ENCODE assay signal across 32 cellular contexts in genomic region chr5:6606884-6607558, GRCh38. TPM values are rescaled to one million over a fixed set of nuclear protein-coding genes. Genes with fewer than 3 reads are reported as not detected.
DNase-seq lines count a peak whose midpoint lies in the region; ATAC-seq and TF ChIP-seq lines count a peak whose summit lies in the region.
"Had no signal": no experiment of that assay in that cellular context is flagged by ENCODE, and none has a peak within 500 bp of the region (broad histone marks: within the 10 kb centered on the region; RNA-seq: fewer than 3 reads in every experiment).

No MANE protein-coding gene starts in this region.

- H3K27me3 ChIP-seq in WERI-Rb-1 (ENCODE audit: insufficient read depth, low read depth, severe bottlenecking), result no peaks in the 10 kb centered on the region
- H3K27me3 ChIP-seq: gastrocnemius medialis, hepatocyte, neural progenitor cell, uterus had no signal

- no peak for TF ChIP-seq POLR2A in NB4 (IDR thresholded peaks at IDR 0.05; ENCODE audit: extremely low read depth, insufficient read length)

- H3K4me3 Mint-ChIP-seq in activated CD4-positive, alpha-beta memory T cell treated with anti-CD3 and anti-CD28 coated beads, Interleukin-2, amount 10 ng/mL, durations not matched to agents 7 days and 5 days, result no peak overlapping the region
- H3K4me3 Mint-ChIP-seq in activated CD4-positive, alpha-beta memory T cell treated with anti-CD3 and anti-CD28 coated beads for 36 hours, result no peak overlapping the region
- no peak overlapping the region for H3K4me3 Mint-ChIP-seq in stimulated activated effector memory CD8-positive, alpha-beta T cell treated with anti-CD3 and anti-CD28 coated beads, Interleukin-12 subunit alpha, Interleukin-12 subunit beta, amount 100 ng/mL, for 72 hours
- H3K4me3 Mint-ChIP-seq in activated T-helper 1 cell treated with anti-CD3 and anti-CD28 coated beads, Interleukin-12 subunit alpha, Interleukin-12 subunit beta, Interleukin-2, Interleukin-4 antibody, amounts not matched to agents 30 ng/mL and 10 ng/mL and 1 ng/mL, durations not matched to agents 14 hours and 24 hours and 36 hours, result no peak overlapping the region
- H3K4me3 Mint-ChIP-seq: activated B cell treated with CpG ODN at 0.5 μM for 24 hours; activated naive CD8-positive, alpha-beta T cell; CD8-positive, alpha-beta T cell; dendritic cell treated with granulocyte-macrophage colony-stimulating factor and Interleukin-4, amounts not matched to agents 40 ng/mL and 50 ng/mL, for 4 days; immature natural killer cell; memory B cell; neural progenitor cell had no signal

- no peaks in the 10 kb centered on the region for H3K9me3 Mint-ChIP-seq in activated CD4-positive, alpha-beta memory T cell treated with anti-CD3 and anti-CD28 coated beads, Interleukin-2, amount 10 ng/mL, durations not matched to agents 7 days and 5 days
- H3K9me3 Mint-ChIP-seq in activated CD4-positive, alpha-beta memory T cell treated with anti-CD3 and anti-CD28 coated beads for 36 hours, result no peaks in the 10 kb centered on the region
- H3K9me3 Mint-ChIP-seq in stimulated activated effector memory CD8-positive, alpha-beta T cell treated with anti-CD3 and anti-CD28 coated beads, Interleukin-12 subunit alpha, Interleukin-12 subunit beta, amount 100 ng/mL, for 72 hours, result no peaks in the 10 kb centered on the region
- H3K9me3 Mint-ChIP-seq in activated T-helper 1 cell treated with anti-CD3 and anti-CD28 coated beads, Interleukin-12 subunit alpha, Interleukin-12 subunit beta, Interleukin-2, Interleukin-4 antibody, amounts not matched to agents 30 ng/mL and 10 ng/mL and 1 ng/mL, durations not matched to agents 14 hours and 24 hours and 36 hours, result no peaks in the 10 kb centered on the region
- H3K9me3 Mint-ChIP-seq: activated B cell treated with CpG ODN at 0.5 μM for 24 hours; activated T-helper 2 cell treated with anti-CD3 and anti-CD28 coated beads, Interferon-gamma antibody, Interleukin-2, Interleukin-4, amounts not matched to agents 10 μg/mL and 5 μg/mL and 100 μg/mL, durations not matched to agents 14 hours and 24 hours and 36 hours; CD8-positive, alpha-beta T cell; dendritic cell treated with granulocyte-macrophage colony-stimulating factor and Interleukin-4, amounts not matched to agents 40 ng/mL and 50 ng/mL, for 4 days; immature natural killer cell; memory B cell; neural progenitor cell had no signal

- no peaks in the 10 kb centered on the region for H3K9me3 ChIP-seq in WERI-Rb-1 (ENCODE audit: severe bottlenecking)
- H3K9me3 ChIP-seq: A549, gastrocnemius medialis, uterus had no signal

- intact Hi-C loops in activated CD4-positive, alpha-beta memory T cell treated with anti-CD3 and anti-CD28 coated beads for 36 hours (cut with micrococcal nuclease), result no loop called here
- intact Hi-C loops in activated T-helper 1 cell treated with anti-CD3 and anti-CD28 coated beads, Interleukin-12 subunit alpha, Interleukin-12 subunit beta, Interleukin-2, Interleukin-4 antibody, amounts not matched to agents 30 ng/mL and 10 ng/mL and 1 ng/mL, durations not matched to agents 14 hours and 24 hours and 36 hours (cut with micrococcal nuclease), result no loop called here

- peaks cover 80% of the 10 kb centered on the region for H3K36me3 Mint-ChIP-seq in activated CD4-positive, alpha-beta memory T cell treated with anti-CD3 and anti-CD28 coated beads, Interleukin-2, amount 10 ng/mL, durations not matched to agents 7 days and 5 days (ENCODE audit: low read depth)
- H3K36me3 Mint-ChIP-seq in activated CD4-positive, alpha-beta memory T cell treated with anti-CD3 and anti-CD28 coated beads for 36 hours, result peaks cover 64% of the 10 kb centered on the region
- H3K36me3 Mint-ChIP-seq in stimulated activated effector memory CD8-positive, alpha-beta T cell treated with anti-CD3 and anti-CD28 coated beads, Interleukin-12 subunit alpha, Interleukin-12 subunit beta, amount 100 ng/mL, for 72 hours, result peaks cover 100% of the 10 kb centered on the region
- H3K36me3 Mint-ChIP-seq in activated T-helper 1 cell treated with anti-CD3 and anti-CD28 coated beads, Interleukin-12 subunit alpha, Interleukin-12 subunit beta, Interleukin-2, Interleukin-4 antibody, amounts not matched to agents 30 ng/mL and 10 ng/mL and 1 ng/mL, durations not matched to agents 14 hours and 24 hours and 36 hours (ENCODE audit: low read depth), result peaks cover 50% of the 10 kb centered on the region

- H3K36me3 ChIP-seq in WERI-Rb-1, result peaks cover 96% of the 10 kb centered on the region
- H3K36me3 ChIP-seq: uterus had no signal

- no peak overlapping the region for H3K4me3 ChIP-seq in NB4 (ENCODE audit: low read depth, low read length)
- no peak overlapping the region for H3K4me3 ChIP-seq in WERI-Rb-1 (ENCODE audit: low read depth, low read length)
- H3K4me3 ChIP-seq: A549, gastrocnemius medialis, hepatocyte, neural progenitor cell, uterus had no signal

- peak overlapping the region; percentile 1 for H3K27ac Mint-ChIP-seq in activated CD4-positive, alpha-beta memory T cell treated with anti-CD3 and anti-CD28 coated beads, Interleukin-2, amount 10 ng/mL, durations not matched to agents 7 days and 5 days
- no peak overlapping the region for H3K27ac Mint-ChIP-seq in activated CD4-positive, alpha-beta memory T cell treated with anti-CD3 and anti-CD28 coated beads for 36 hours
- peak overlapping the region; percentile 48 for H3K27ac Mint-ChIP-seq in stimulated activated effector memory CD8-positive, alpha-beta T cell treated with anti-CD3 and anti-CD28 coated beads, Interleukin-12 subunit alpha, Interleukin-12 subunit beta, amount 100 ng/mL, for 72 hours
- no peak overlapping the region for H3K27ac Mint-ChIP-seq in activated T-helper 1 cell treated with anti-CD3 and anti-CD28 coated beads, Interleukin-12 subunit alpha, Interleukin-12 subunit beta, Interleukin-2, Interleukin-4 antibody, amounts not matched to agents 30 ng/mL and 10 ng/mL and 1 ng/mL, durations not matched to agents 14 hours and 24 hours and 36 hours
- H3K27ac Mint-ChIP-seq: activated B cell treated with CpG ODN at 0.5 μM for 24 hours; activated naive CD8-positive, alpha-beta T cell; activated T-helper 2 cell treated with anti-CD3 and anti-CD28 coated beads, Interferon-gamma antibody, Interleukin-2, Interleukin-4, amounts not matched to agents 10 μg/mL and 5 μg/mL and 100 μg/mL, durations not matched to agents 14 hours and 24 hours and 36 hours; CD8-positive, alpha-beta T cell; dendritic cell treated with granulocyte-macrophage colony-stimulating factor and Interleukin-4, amounts not matched to agents 40 ng/mL and 50 ng/mL, for 4 days; memory B cell; neural progenitor cell had no signal

- POLR2A ChIA-PET in activated CD4-positive, alpha-beta memory T cell treated with anti-CD3 and anti-CD28 coated beads, Interleukin-2, amount 10 ng/mL, durations not matched to agents 7 days and 5 days (lab: Charles Lee), result no interaction called here
- POLR2A ChIA-PET in activated CD4-positive, alpha-beta memory T cell treated with anti-CD3 and anti-CD28 coated beads for 36 hours (lab: Charles Lee), result no interaction called here

- H3K27me3 Mint-ChIP-seq in activated CD4-positive, alpha-beta memory T cell treated with anti-CD3 and anti-CD28 coated beads, Interleukin-2, amount 10 ng/mL, durations not matched to agents 7 days and 5 days, result no peaks in the 10 kb centered on the region
- H3K27me3 Mint-ChIP-seq in activated CD4-positive, alpha-beta memory T cell treated with anti-CD3 and anti-CD28 coated beads for 36 hours, result no peaks in the 10 kb centered on the region
- no peaks in the 10 kb centered on the region for H3K27me3 Mint-ChIP-seq in activated T-helper 1 cell treated with anti-CD3 and anti-CD28 coated beads, Interleukin-12 subunit alpha, Interleukin-12 subunit beta, Interleukin-2, Interleukin-4 antibody, amounts not matched to agents 30 ng/mL and 10 ng/mL and 1 ng/mL, durations not matched to agents 14 hours and 24 hours and 36 hours (ENCODE audit: insufficient read depth)
- H3K27me3 Mint-ChIP-seq: activated B cell treated with CpG ODN at 0.5 μM for 24 hours; activated naive CD8-positive, alpha-beta T cell; dendritic cell treated with granulocyte-macrophage colony-stimulating factor and Interleukin-4, amounts not matched to agents 40 ng/mL and 50 ng/mL, for 4 days; memory B cell had no signal

- no peak for ATAC-seq in stimulated activated effector memory CD8-positive, alpha-beta T cell treated with anti-CD3 and anti-CD28 coated beads, Interleukin-12 subunit alpha, Interleukin-12 subunit beta, amount 100 ng/mL, for 72 hours
- ATAC-seq in HG02885 (IDR thresholded peaks at IDR 0.05; ENCODE audit: poor library complexity, unreplicated experiment), result no peak
- ATAC-seq: A549; CD8-positive, alpha-beta T cell; HepG2; sciatic nerve had no signal

- CTCF ChIA-PET in activated CD4-positive, alpha-beta memory T cell treated with anti-CD3 and anti-CD28 coated beads, Interleukin-2, amount 10 ng/mL, durations not matched to agents 7 days and 5 days (lab: Charles Lee), result interaction anchor here (1.1 kb wide), 1 partner anchor 138 kb away, joined by 6 read pairs; no protein-coding TSS in a partner anchor
- CTCF ChIA-PET in activated CD4-positive, alpha-beta memory T cell treated with anti-CD3 and anti-CD28 coated beads for 36 hours (lab: Charles Lee), result no interaction called here

- TF ChIP-seq CTCF in NB4 (IDR thresholded peaks at IDR 0.05; ENCODE audit: low read depth, low read length), result no peak
- TF ChIP-seq CTCF in WERI-Rb-1 (IDR thresholded peaks at IDR 0.05; ENCODE audit: low read depth, low read length), result no peak

- peaks cover 11% of the 10 kb centered on the region for H3K4me1 Mint-ChIP-seq in activated CD4-positive, alpha-beta memory T cell treated with anti-CD3 and anti-CD28 coated beads, Interleukin-2, amount 10 ng/mL, durations not matched to agents 7 days and 5 days
- H3K4me1 Mint-ChIP-seq in activated CD4-positive, alpha-beta memory T cell treated with anti-CD3 and anti-CD28 coated beads for 36 hours (ENCODE audit: low read depth), result no peaks in the 10 kb centered on the region
- H3K4me1 Mint-ChIP-seq in stimulated activated effector memory CD8-positive, alpha-beta T cell treated with anti-CD3 and anti-CD28 coated beads, Interleukin-12 subunit alpha, Interleukin-12 subunit beta, amount 100 ng/mL, for 72 hours, result peaks cover 4% of the 10 kb centered on the region
- no peaks in the 10 kb centered on the region for H3K4me1 Mint-ChIP-seq in activated T-helper 1 cell treated with anti-CD3 and anti-CD28 coated beads, Interleukin-12 subunit alpha, Interleukin-12 subunit beta, Interleukin-2, Interleukin-4 antibody, amounts not matched to agents 30 ng/mL and 10 ng/mL and 1 ng/mL, durations not matched to agents 14 hours and 24 hours and 36 hours (ENCODE audit: low read depth)
- H3K4me1 Mint-ChIP-seq: activated B cell treated with CpG ODN at 0.5 μM for 24 hours, memory B cell, neural progenitor cell had no signal

- peak overlapping the region; percentile 42 for H3K27ac ChIP-seq in WERI-Rb-1
- H3K27ac ChIP-seq: A549, hepatocyte, neural progenitor cell, uterus had no signal

- DNase-seq in activated CD4-positive, alpha-beta memory T cell treated with anti-CD3 and anti-CD28 coated beads, Interleukin-2, amount 10 ng/mL, durations not matched to agents 7 days and 5 days, result no peak
- no peak for DNase-seq in activated CD4-positive, alpha-beta memory T cell treated with anti-CD3 and anti-CD28 coated beads for 36 hours
- peak; percentile 72 for DNase-seq in NB4 (ENCODE audit: low read depth)
- no peak for DNase-seq in WERI-Rb-1
- no peak for DNase-seq in stimulated activated effector memory CD8-positive, alpha-beta T cell treated with anti-CD3 and anti-CD28 coated beads, Interleukin-12 subunit alpha, Interleukin-12 subunit beta, amount 100 ng/mL, for 72 hours (ENCODE audit: low spot score in 2 of 2)
- DNase-seq in COR-L47 (lab: John Stamatoyannopoulos, UW), result no peak
- DNase-seq in activated T-helper 1 cell treated with anti-CD3 and anti-CD28 coated beads, Interleukin-12 subunit alpha, Interleukin-12 subunit beta, Interleukin-2, Interleukin-4 antibody, amounts not matched to agents 30 ng/mL and 10 ng/mL and 1 ng/mL, durations not matched to agents 14 hours and 24 hours and 36 hours (ENCODE audit: low spot score), result no peak
- DNase-seq: activated B cell treated with CpG ODN at 0.5 μM for 24 hours; activated CD4-positive, alpha-beta T cell treated with anti-CD3 and anti-CD28 coated beads, Interleukin-2, amount 50 U/mL, for 4 hours; activated CD8-positive, alpha-beta memory T cell treated with anti-CD3 and anti-CD28 coated beads, Interleukin-2, amount 50 U/mL, for 4 hours; AML-193; anterior cingulate cortex; CD8-positive, alpha-beta T cell; DMS153; gastrocnemius medialis; immature natural killer cell; NCI-H2029 treated with DMSO at 0.1 percent for 48 hours; NCI-H69; stimulated activated CD4-positive, alpha-beta T cell treated with anti-CD3 and anti-CD28 coated beads, Interleukin-12 subunit alpha, Interleukin-12 subunit beta, amount 100 ng/mL, for 4 hours; stimulated activated CD4-positive, alpha-beta T cell treated with anti-CD3 and anti-CD28 coated beads, Interleukin-4, amount 100 ng/mL, for 1 hour; T1000; uterus had no signal

RNA-seq across cellular contexts. Expression of gene NSUN2, which starts 25.8 kb away (rescaled TPM):
- total RNA-seq in activated CD4-positive, alpha-beta memory T cell treated with anti-CD3 and anti-CD28 coated beads, Interleukin-2, amount 10 ng/mL, durations not matched to agents 7 days and 5 days, result 10 to 100 TPM; 63.5 to 73.3 TPM
- total RNA-seq in activated CD4-positive, alpha-beta memory T cell treated with anti-CD3 and anti-CD28 coated beads for 36 hours, result 10 to 100 TPM; 78.5 to 86.7 TPM
- 146 and 149 TPM in 2 replicates for total RNA-seq in activated T-helper 1 cell treated with anti-CD3 and anti-CD28 coated beads, Interleukin-12 subunit alpha, Interleukin-12 subunit beta, Interleukin-2, Interleukin-4 antibody, amounts not matched to agents 30 ng/mL and 10 ng/mL and 1 ng/mL, durations not matched to agents 14 hours and 24 hours and 36 hours

RNA-seq across cellular contexts. Expression of gene SRD5A1, which starts 26.2 kb away (rescaled TPM):
- 10 to 100 TPM; 10.2 to 12.4 TPM for total RNA-seq in activated CD4-positive, alpha-beta memory T cell treated with anti-CD3 and anti-CD28 coated beads, Interleukin-2, amount 10 ng/mL, durations not matched to agents 7 days and 5 days
- total RNA-seq in activated CD4-positive, alpha-beta memory T cell treated with anti-CD3 and anti-CD28 coated beads for 36 hours, result 10 to 100 TPM in 1 of 2 experiments, 1 to 10 TPM in 1; 9.5 to 11.0 TPM
- total RNA-seq in activated T-helper 1 cell treated with anti-CD3 and anti-CD28 coated beads, Interleukin-12 subunit alpha, Interleukin-12 subunit beta, Interleukin-2, Interleukin-4 antibody, amounts not matched to agents 30 ng/mL and 10 ng/mL and 1 ng/mL, durations not matched to agents 14 hours and 24 hours and 36 hours, result 13.8 and 14.0 TPM in 2 replicates

Comparison
In these comparisons a context has a peak if more than half of its experiments do, and no peak if none do; other contexts are left out.
1. H3K27ac Mint-ChIP-seq: peak in activated CD4-positive, alpha-beta memory T cell treated with anti-CD3 and anti-CD28 coated beads, Interleukin-2, amount 10 ng/mL, durations not matched to agents 7 days and 5 days (single experiment) and stimulated activated effector memory CD8-positive, alpha-beta T cell treated with anti-CD3 and anti-CD28 coated beads, Interleukin-12 subunit alpha, Interleukin-12 subunit beta, amount 100 ng/mL, for 72 hours (single experiment); none in activated CD4-positive, alpha-beta memory T cell treated with anti-CD3 and anti-CD28 coated beads for 36 hours (single experiment) and activated T-helper 1 cell treated with anti-CD3 and anti-CD28 coated beads, Interleukin-12 subunit alpha, Interleukin-12 subunit beta, Interleukin-2, Interleukin-4 antibody, amounts not matched to agents 30 ng/mL and 10 ng/mL and 1 ng/mL, durations not matched to agents 14 hours and 24 hours and 36 hours (single experiment).